In genomic region chr14:68598089-68598488, GRCh38 we compare ENCODE assay signal across 12 cellular contexts.
A peak's percentile ranks its signal among the peaks of the same experiment; 100 is the strongest.
DNase-seq lines count a peak whose midpoint lies in the region; ATAC-seq, FAIRE-seq and TF ChIP-seq lines count a peak whose summit lies in the region.
"Had no signal": no experiment of that assay in that cellular context is flagged by ENCODE, and none has a peak within 500 bp of the region (broad histone marks: within the 10 kb centered on the region; RNA-seq: fewer than 3 reads in every experiment).

No MANE protein-coding gene starts in this region.

- no peak for ATAC-seq in psoas muscle

- H3K9me3 ChIP-seq in left ventricle myocardium inferior (replicated peaks) (no peaks in the 10 kb centered on the region), kidney (ENCODE audit: control insufficient read depth in 1 of 2, low read length in 2 of 2) (no peaks in the 10 kb centered on the region), psoas muscle (no peaks in the 10 kb centered on the region), vagina (no peaks in the 10 kb centered on the region)

- H3K4me3 ChIP-seq in left ventricle myocardium inferior = peak overlapping the region; percentile 32
- H3K4me3 ChIP-seq in kidney (ENCODE audit: low read length in 2 of 2) = no peak overlapping the region
- H3K4me3 ChIP-seq in psoas muscle = no peak overlapping the region
- no peak overlapping the region for H3K4me3 ChIP-seq in vagina

- no peak for TF ChIP-seq CTCF in left ventricle myocardium inferior (IDR thresholded peaks at IDR 0.05; ENCODE audit: borderline replicate concordance)
- TF ChIP-seq CTCF in kidney (IDR thresholded peaks at IDR 0.05; ENCODE audit: borderline replicate concordance, extremely low read depth, insufficient read depth) = no peak
- TF ChIP-seq CTCF in psoas muscle (IDR thresholded peaks at IDR 0.05) = no peak
- TF ChIP-seq CTCF in vagina (IDR thresholded peaks at IDR 0.05) = no peak
- no peak for TF ChIP-seq CTCF in GM10248 (IDR thresholded peaks at IDR 0.05; ENCODE audit: control extremely low read depth, extremely low read depth, low read depth, missing control alignments)

- WGBS in psoas muscle, 3 donors = 48 to 69% (median 52%) methylated on average over 2 of the region's 2 CpGs

- POLR2A ChIA-PET in GM10248 (lab: Yijun Ruan, JAX) = no interaction called here

- peaks cover 30% of the 10 kb centered on the region for H3K4me1 ChIP-seq in left ventricle myocardium inferior
- peaks cover 8% of the 10 kb centered on the region in 2 donors for H3K4me1 ChIP-seq in kidney (ENCODE audit: control insufficient read depth in 1 of 2, insufficient read depth in 1 of 2, low read depth in 1 of 2, low read length in 2 of 2)
- H3K4me1 ChIP-seq in psoas muscle = peaks cover 10% of the 10 kb centered on the region
- H3K4me1 ChIP-seq in vagina = peaks cover 58% of the 10 kb centered on the region

- DNase-seq in left ventricle myocardium inferior (no peak), cardiac septum (ENCODE audit: low spot score) (no peak), kidney (no peak), psoas muscle (no peak), vagina (ENCODE audit: extremely low spot score in 2 of 2) (no peak), GM10248 (ENCODE audit: extremely low spot score) (no peak), NCI-H146 (lab: John Stamatoyannopoulos, UW) (no peak)
- DNase-seq in stimulated activated CD4-positive, alpha-beta T cell treated with anti-CD3 and anti-CD28 coated beads, Interleukin-2, amount 100 ng/mL, for 24 hours = no peak
- DNase-seq: central memory CD4-positive, alpha-beta T cell; NCI-H2107; stimulated activated CD4-positive, alpha-beta T cell treated with anti-CD3 and anti-CD28 coated beads, Interleukin-2, amount 100 ng/mL, for 48 hours; WERI-Rb-1 had no signal

- no peak for TF ChIP-seq POLR2A in vagina (IDR thresholded peaks at IDR 0.05)

- H3K27me3 ChIP-seq in left ventricle myocardium inferior (ENCODE audit: low read depth) = no peaks in the 10 kb centered on the region
- H3K27me3 ChIP-seq in psoas muscle (ENCODE audit: insufficient read depth in 3 of 3, low read length in 2 of 3) = no peaks in the 10 kb centered on the region
- no peaks in the 10 kb centered on the region for H3K27me3 ChIP-seq in vagina

- no peak overlapping the region for H3K9ac ChIP-seq in kidney (ENCODE audit: low read length in 2 of 2)

- intact Hi-C loops in left ventricle myocardium inferior (cut with micrococcal nuclease) = no loop called here
- intact Hi-C loops in cardiac septum (cut with DNase I) = loop anchor here (2.0 kb wide), 1 partner anchor 35 kb away; no protein-coding TSS in a partner anchor
- intact Hi-C loops in kidney (cut with DNase I) = no loop called here
- intact Hi-C loops in psoas muscle (cut with DNase I) = no loop called here
- intact Hi-C loops in vagina (cut with DNase I) = no loop called here

- H3K36me3 ChIP-seq in left ventricle myocardium inferior (no peaks in the 10 kb centered on the region), kidney (ENCODE audit: control insufficient read depth in 1 of 2, insufficient read depth in 2 of 2, low read length in 2 of 2) (no peaks in the 10 kb centered on the region), psoas muscle (ENCODE audit: insufficient read depth in 1 of 2, low read depth in 1 of 2) (no peaks in the 10 kb centered on the region), vagina (no peaks in the 10 kb centered on the region)
- H3K36me3 ChIP-seq: WERI-Rb-1 had no signal

- CTCF ChIA-PET in GM10248 (lab: Yijun Ruan, JAX) = interaction anchor here (0.9 to 1.3 kb wide), 2 partner anchors 27 to 159 kb away, joined by 3 to 4 read pairs; no protein-coding TSS in a partner anchor

- FAIRE-seq in kidney (lab: Jason Lieb, UNC) = no peak

- H3K27ac ChIP-seq in left ventricle myocardium inferior (replicated peaks) (peak overlapping the region; percentile 93), kidney (ENCODE audit: low read depth in 2 of 2, low read length in 2 of 2) (peak overlapping the region; percentile 59 to 83), psoas muscle (peak overlapping the region; percentile 78), vagina (peak overlapping the region; percentile 91)
- H3K27ac ChIP-seq: WERI-Rb-1 had no signal
